In genomic region chr1:43969746-43970466, GRCh38 we compare ENCODE assay signal across 8 cellular contexts. TPM values are rescaled to one million over a fixed set of nuclear protein-coding genes. Genes with fewer than 3 reads are reported as not detected.
A peak's percentile ranks its signal among the peaks of the same experiment; 100 is the strongest.
DNase-seq lines count a peak whose midpoint lies in the region; ATAC-seq and TF ChIP-seq lines count a peak whose summit lies in the region.

Gene DPH2, plus strand, starts transcription at chr1:43970010. Its CDS starts 166 bp downstream, at chr1:43970176.

- no peaks in the 10 kb centered on the region for H3K27me3 ChIP-seq in liver (ENCODE audit: control insufficient read depth in 4 of 4, insufficient read depth in 4 of 4, low read length in 3 of 4)

- no peak within 1 kb of the TSS for H3K27ac ChIP-seq in liver (ENCODE audit: low read depth in 1 of 2, low read length in 2 of 2)

- peaks cover 0 to 23% (median 5%) of the 10 kb centered on the region in 4 donors for H3K36me3 ChIP-seq in liver (ENCODE audit: control insufficient read depth in 4 of 4, insufficient read depth in 3 of 4, low read depth in 1 of 4, low read length in 3 of 4)

- peaks cover 3 to 27% (median 19%) of the 10 kb centered on the region in 4 donors for H3K4me1 ChIP-seq in liver (ENCODE audit: control insufficient read depth in 4 of 4, insufficient read depth in 4 of 4, low read length in 3 of 4)

- H3K4me3 ChIP-seq in liver (ENCODE audit: low read depth in 1 of 3, low read length in 3 of 3): peak within 1 kb of the TSS; percentile 79 to 98 (median 89)

- peak within 1 kb of the TSS; percentile 0 to 13 for H3K9ac ChIP-seq in liver (ENCODE audit: low read depth in 1 of 2, low read length in 2 of 2)

- H3K9me3 ChIP-seq in liver (ENCODE audit: control insufficient read depth in 4 of 4, low read length in 3 of 4): no peaks in the 10 kb centered on the region

- no peak for TF ChIP-seq CTCF in liver (IDR thresholded peaks at IDR 0.05; ENCODE audit: low read depth, low read length, missing input control)

- ATAC-seq in GM19351 (IDR thresholded peaks at IDR 0.05; ENCODE audit: unreplicated experiment) (peak; percentile 88), HG03521 (IDR thresholded peaks at IDR 0.05; ENCODE audit: unreplicated experiment) (peak; percentile 84)

- TF ChIP-seq RAD21 in liver (IDR thresholded peaks at IDR 0.05): no peak

- under 1% methylated on average over 47 of the region's 47 CpGs for WGBS in liver

- DNase-seq in C1 segment of cervical spinal cord (lab: John Stamatoyannopoulos, UW) (peak; percentile 39 to 96 (median 94)), NCI-H774 (lab: John Stamatoyannopoulos, UW) (peak; percentile 100), dermis microvascular lymphatic vessel endothelial cell (ENCODE audit: low read depth in 2 of 2) (peak; percentile 96 to 98)
- DNase-seq in activated CD4-positive, alpha-beta T cell treated with anti-CD3 and anti-CD28 coated beads, Interleukin-2, amount 50 U/mL, for 4 hours: peak; percentile 97
- peak; percentile 97 for DNase-seq in stimulated activated CD4-positive, alpha-beta T cell treated with anti-CD3 and anti-CD28 coated beads, Interleukin-4, amount 100 ng/mL, for 24 hours

TF ChIP-seq in liver, 16 proteins besides CTCF, POLR2A, EP300 and RAD21:
- TF ChIP-seq EGR1 (IDR thresholded peaks at IDR 0.05; ENCODE audit: low read depth in 2 of 2): no peak
- no peak for TF ChIP-seq FOXA1 (IDR thresholded peaks at IDR 0.05)
- TF ChIP-seq FOXA2 (IDR thresholded peaks at IDR 0.05): no peak
- peak; percentile 69 for TF ChIP-seq YY1 (IDR thresholded peaks at IDR 0.05)
- no peak for TF ChIP-seq JUND (IDR thresholded peaks at IDR 0.05)
- TF ChIP-seq SP1 (IDR thresholded peaks at IDR 0.05): peak; percentile 59
- peak; percentile 79 for TF ChIP-seq REST (IDR thresholded peaks at IDR 0.05)
- no peak for TF ChIP-seq ZBTB33 (IDR thresholded peaks at IDR 0.05)
- no peak for TF ChIP-seq HNF4G (IDR thresholded peaks at IDR 0.05)
- TF ChIP-seq GABPA (IDR thresholded peaks at IDR 0.05 in 1 of 2, conservative IDR thresholded peaks at IDR 0.05 in 1 of 2): peak; percentile 76 to 94
- TF ChIP-seq TAF1 (conservative IDR thresholded peaks at IDR 0.05): no peak
- TF ChIP-seq RXRA (IDR thresholded peaks at IDR 0.05): no peak
- peak; percentile 93 for TF ChIP-seq MAX (IDR thresholded peaks at IDR 0.05)

RNA-seq across cellular contexts. Expression of gene DPH2, which starts in this region (rescaled TPM):
- total RNA-seq in dermis microvascular lymphatic vessel endothelial cell: 15.0 and 18.8 TPM in 2 replicates
- total RNA-seq in liver: 10 to 100 TPM in 1 of 2 donors, 1 to 10 TPM in 1; 9.3 to 20.9 TPM
- polyA plus RNA-seq in liver: 10 to 100 TPM; 13.0 to 17.7 TPM
